ENCODE assay signal across 8 cellular contexts in genomic region chr2:44715671-44716077, GRCh38.
DNase-seq lines count a peak whose midpoint lies in the region; ATAC-seq and TF ChIP-seq lines count a peak whose summit lies in the region.

No MANE protein-coding gene starts in this region.

- H3K9me3 Mint-ChIP-seq in activated CD4-positive, alpha-beta T cell treated with anti-CD3 and anti-CD28 coated beads for 36 hours (ENCODE audit: low read depth) = no peaks in the 10 kb centered on the region
- H3K9me3 Mint-ChIP-seq in activated CD4-positive, alpha-beta T cell treated with anti-CD3 and anti-CD28 coated beads, Interleukin-2, amount 10 ng/mL, durations not matched to agents 24 days and 14 days = no peaks in the 10 kb centered on the region

- H3K9me3 ChIP-seq in AG04450 (ENCODE audit: control insufficient read depth, insufficient read depth, low read length) (no peaks in the 10 kb centered on the region), HCT116 (ENCODE audit: control insufficient read depth in 1 of 2, insufficient read depth in 1 of 2, low read depth in 1 of 2, low read length in 2 of 2) (no peaks in the 10 kb centered on the region), SK-N-MC (ENCODE audit: low read depth, low read length) (no peaks in the 10 kb centered on the region), testis (no peaks in the 10 kb centered on the region)

- H3K4me1 ChIP-seq in HCT116 (ENCODE audit: control insufficient read depth in 1 of 2, insufficient read depth in 2 of 2, low read length in 2 of 2) (no peaks in the 10 kb centered on the region), testis (no peaks in the 10 kb centered on the region)

- TF ChIP-seq CTCF in AG04450 (IDR thresholded peaks at IDR 0.05; ENCODE audit: low read depth, low read length) = peak; percentile 53
- TF ChIP-seq CTCF in HCT116 (IDR thresholded peaks at IDR 0.05 in 2 of 3, conservative IDR thresholded peaks at IDR 0.05 in 1 of 3; ENCODE audit: borderline replicate concordance in 1 of 3, insufficient read depth in 1 of 3, low read depth in 2 of 3, low read length in 2 of 3) = peak; percentile 53 to 66 (median 64)
- TF ChIP-seq CTCF in testis (IDR thresholded peaks at IDR 0.05) = peak in 1 of 3 experiments; percentile 8

- peak; percentile 58 for TF ChIP-seq RAD21 in HCT116 (IDR thresholded peaks at IDR 0.05; ENCODE audit: low read depth)

- no peak overlapping the region for H2AFZ ChIP-seq in HCT116 (ENCODE audit: low read depth, low read length, poor library complexity, severe bottlenecking)

- H3K4me3 ChIP-seq in AG04450 (ENCODE audit: low read depth, low read length) = no peak overlapping the region
- H3K4me3 ChIP-seq in HCT116 (replicated peaks in 1 of 2; ENCODE audit: low read depth in 1 of 2, low read length in 2 of 2) = no peak overlapping the region
- no peak overlapping the region for H3K4me3 ChIP-seq in SK-N-MC
- no peak overlapping the region for H3K4me3 ChIP-seq in testis

- H3K9me2 ChIP-seq in HCT116 (ENCODE audit: insufficient read depth) = no peaks in the 10 kb centered on the region

- no peaks in the 10 kb centered on the region for H3K36me3 Mint-ChIP-seq in activated CD4-positive, alpha-beta T cell treated with anti-CD3 and anti-CD28 coated beads for 36 hours (ENCODE audit: low read depth)
- no peaks in the 10 kb centered on the region for H3K36me3 Mint-ChIP-seq in activated CD4-positive, alpha-beta T cell treated with anti-CD3 and anti-CD28 coated beads, Interleukin-2, amount 10 ng/mL, durations not matched to agents 24 days and 14 days (ENCODE audit: low read depth)

- no peak overlapping the region for H3K27ac Mint-ChIP-seq in activated CD4-positive, alpha-beta T cell treated with anti-CD3 and anti-CD28 coated beads for 36 hours
- H3K27ac Mint-ChIP-seq in activated CD4-positive, alpha-beta T cell treated with anti-CD3 and anti-CD28 coated beads, Interleukin-2, amount 10 ng/mL, durations not matched to agents 24 days and 14 days = no peak overlapping the region

- no peak overlapping the region for H3K4me3 Mint-ChIP-seq in activated CD4-positive, alpha-beta T cell treated with anti-CD3 and anti-CD28 coated beads for 36 hours
- no peak overlapping the region for H3K4me3 Mint-ChIP-seq in activated CD4-positive, alpha-beta T cell treated with anti-CD3 and anti-CD28 coated beads, Interleukin-2, amount 10 ng/mL, durations not matched to agents 24 days and 14 days

- DNase-seq in AG04450 (ENCODE audit: low read depth, low spot score) = no peak
- peak; percentile 19 for DNase-seq in HCT116 (ENCODE audit: low read depth, low spot score)
- DNase-seq in SK-N-MC (ENCODE audit: low read depth, low spot score) = peak; percentile 26
- DNase-seq in left ventricle myocardium superior = no peak
- DNase-seq in activated CD4-positive, alpha-beta T cell treated with anti-CD3 and anti-CD28 coated beads for 36 hours = no peak
- DNase-seq in testis = no peak
- no peak for DNase-seq in activated CD4-positive, alpha-beta T cell treated with anti-CD3 and anti-CD28 coated beads, Interleukin-2, amount 10 ng/mL, durations not matched to agents 24 days and 14 days

- H3K4me1 Mint-ChIP-seq in activated CD4-positive, alpha-beta T cell treated with anti-CD3 and anti-CD28 coated beads for 36 hours = no peaks in the 10 kb centered on the region
- no peaks in the 10 kb centered on the region for H3K4me1 Mint-ChIP-seq in activated CD4-positive, alpha-beta T cell treated with anti-CD3 and anti-CD28 coated beads, Interleukin-2, amount 10 ng/mL, durations not matched to agents 24 days and 14 days

- H3K36me3 ChIP-seq in HCT116 (ENCODE audit: control insufficient read depth in 1 of 2, insufficient read depth in 2 of 2, low read length in 2 of 2) = no peaks in the 10 kb centered on the region
- H3K36me3 ChIP-seq in SK-N-MC (ENCODE audit: insufficient read depth, low read length) = no peaks in the 10 kb centered on the region
- no peaks in the 10 kb centered on the region for H3K36me3 ChIP-seq in testis (ENCODE audit: low read depth, missing control alignments)

- H3K27me3 ChIP-seq in AG04450 (ENCODE audit: control insufficient read depth, insufficient read depth, low read length) = no peaks in the 10 kb centered on the region
- no peaks in the 10 kb centered on the region for H3K27me3 ChIP-seq in HCT116 (ENCODE audit: insufficient read depth, low read length)
- no peaks in the 10 kb centered on the region for H3K27me3 ChIP-seq in testis

- RAD21 ChIA-PET in HCT116 (lab: Charles Lee; ENCODE audit: low non-redundant PET in 1 of 2, low total read pairs in 2 of 2, uncharacterized antibody in 2 of 2, unreplicated experiment in 2 of 2) = interaction anchor here in 1 of 2 experiments (1.0 kb wide), 1 partner anchor 236 kb away, joined by 4 read pairs; no protein-coding TSS in a partner anchor

- intact Hi-C loops in HCT116 (cut with micrococcal nuclease) (loop anchor here (1.0 kb wide), 3 partner anchors 155 to 323 kb away; no protein-coding TSS in a partner anchor), left ventricle myocardium superior (cut with micrococcal nuclease) (loop anchor here (10.0 kb wide), 1 partner anchor 241 kb away; no protein-coding TSS in a partner anchor), testis (cut with DNase I; ENCODE audit: low total_unique reads) (no loop called here)
- intact Hi-C loops in activated CD4-positive, alpha-beta T cell treated with anti-CD3 and anti-CD28 coated beads for 36 hours (cut with DNase I, micrococcal nuclease) = no loop called here
- intact Hi-C loops in activated CD4-positive, alpha-beta T cell treated with anti-CD3 and anti-CD28 coated beads, Interleukin-2, amount 10 ng/mL, durations not matched to agents 24 days and 14 days (cut with micrococcal nuclease) = no loop called here

- ATAC-seq in HCT116 = peak; percentile 85
- ATAC-seq in left ventricle myocardium superior = peak; percentile 58
- no peak for ATAC-seq in activated CD4-positive, alpha-beta T cell treated with anti-CD3 and anti-CD28 coated beads for 36 hours
- no peak for ATAC-seq in GM21447 (IDR thresholded peaks at IDR 0.05; ENCODE audit: unreplicated experiment)

- no peaks in the 10 kb centered on the region for H4K20me1 ChIP-seq in HCT116 (ENCODE audit: insufficient read depth)

- H3K27ac ChIP-seq in AG04450 (ENCODE audit: low read depth, low read length) (no peak overlapping the region), HCT116 (ENCODE audit: low read depth, low read length) (no peak overlapping the region), SK-N-MC (no peak overlapping the region), testis (no peak overlapping the region)

- CTCF ChIA-PET in AG04450 (lab: Charles Lee) (interaction anchor here (0.5 to 5.4 kb wide), 5 partner anchors 8 to 860 kb away, joined by 3 to 46 read pairs (median 3); no protein-coding TSS in a partner anchor), HCT116 (lab: Charles Lee) (interaction anchor here (1.3 to 2.7 kb wide), 5 partner anchors 10 to 323 kb away, joined by 4 to 22 read pairs (median 6); no protein-coding TSS in a partner anchor)
- CTCF ChIA-PET in activated CD4-positive, alpha-beta T cell treated with anti-CD3 and anti-CD28 coated beads for 36 hours (lab: Charles Lee) = interaction anchor here (0.9 kb wide), 1 partner anchor 31 kb away, joined by 3 read pairs; no protein-coding TSS in a partner anchor

- WGBS in testis, 2 donors = 80 to 94% methylated on average over 3 of the region's 3 CpGs

- H3K79me2 ChIP-seq in HCT116 (ENCODE audit: insufficient read depth, low read length) = no peaks in the 10 kb centered on the region

- H3K9ac ChIP-seq in HCT116 (ENCODE audit: low read length) (no peak overlapping the region), SK-N-MC (ENCODE audit: insufficient read length) (no peak overlapping the region)

- no TSS peak for BruUV-seq in HCT116 (replicated peaks; lab: Mats Ljungman, UMichigan)

- no peaks in the 10 kb centered on the region for H3K27me3 Mint-ChIP-seq in activated CD4-positive, alpha-beta T cell treated with anti-CD3 and anti-CD28 coated beads for 36 hours
- no peaks in the 10 kb centered on the region for H3K27me3 Mint-ChIP-seq in activated CD4-positive, alpha-beta T cell treated with anti-CD3 and anti-CD28 coated beads, Interleukin-2, amount 10 ng/mL, durations not matched to agents 24 days and 14 days

- POLR2A ChIA-PET in AG04450 (lab: Yijun Ruan, JAX) = no interaction called here
- POLR2A ChIA-PET in HCT116 (lab: Charles Lee) = interaction anchor here (1.3 kb wide), 1 partner anchor 236 kb away, joined by 3 read pairs; no protein-coding TSS in a partner anchor
- POLR2A ChIA-PET in activated CD4-positive, alpha-beta T cell treated with anti-CD3 and anti-CD28 coated beads for 36 hours (lab: Charles Lee) = no interaction called here

- no peak for TF ChIP-seq POLR2A in HCT116 (IDR thresholded peaks at IDR 0.05; ENCODE audit: borderline replicate concordance, extremely low read depth, insufficient read depth, insufficient read length)
- TF ChIP-seq POLR2A in testis (IDR thresholded peaks at IDR 0.05) = no peak

- H3K4me2 ChIP-seq in HCT116 (ENCODE audit: low read length) = no peak overlapping the region

TF ChIP-seq in HCT116, 20 proteins besides CTCF, POLR2A, EP300 and RAD21 (continues in another document):
- TF ChIP-seq TCF7L2 (IDR thresholded peaks at IDR 0.05; ENCODE audit: borderline replicate concordance, extremely low read depth, insufficient read depth, insufficient read length) (no peak), SIN3A (IDR thresholded peaks at IDR 0.05; ENCODE audit: low read depth) (no peak), ZNF274 (IDR thresholded peaks at IDR 0.05; ENCODE audit: low read depth, low read length) (no peak), SRF (IDR thresholded peaks at IDR 0.05; ENCODE audit: low read depth) (no peak), ZBTB33 (IDR thresholded peaks at IDR 0.05; ENCODE audit: extremely low read depth, insufficient replicate concordance, low read length) (no peak), SP1 (IDR thresholded peaks at IDR 0.05; ENCODE audit: low read depth) (no peak), ELF1 (IDR thresholded peaks at IDR 0.05; ENCODE audit: borderline replicate concordance, low read depth) (no peak), FOSL1 (IDR thresholded peaks at IDR 0.05; ENCODE audit: low read depth) (no peak), EZH2phosphoT487 (IDR thresholded peaks at IDR 0.05; ENCODE audit: borderline replicate concordance) (no peak), JUND (IDR thresholded peaks at IDR 0.05) (no peak)

Comparison
In these comparisons a context has a peak if more than half of its experiments do, and no peak if none do; other contexts are left out.
1. DNase-seq: peak in HCT116 (single experiment) and SK-N-MC (single experiment); none in AG04450 (single experiment), left ventricle myocardium superior (single experiment), activated CD4-positive, alpha-beta T cell treated with anti-CD3 and anti-CD28 coated beads for 36 hours (single experiment), testis (single experiment) and activated CD4-positive, alpha-beta T cell treated with anti-CD3 and anti-CD28 coated beads, Interleukin-2, amount 10 ng/mL, durations not matched to agents 24 days and 14 days (single experiment).
2. ATAC-seq: peak in HCT116 (single experiment) and left ventricle myocardium superior (single experiment); none in activated CD4-positive, alpha-beta T cell treated with anti-CD3 and anti-CD28 coated beads for 36 hours (single experiment) and GM21447 (single experiment).
3. intact Hi-C loops: an anchor here in HCT116 (1.0 kb wide) and left ventricle myocardium superior (10.0 kb wide); none called in activated CD4-positive, alpha-beta T cell treated with anti-CD3 and anti-CD28 coated beads for 36 hours, testis and activated CD4-positive, alpha-beta T cell treated with anti-CD3 and anti-CD28 coated beads, Interleukin-2, amount 10 ng/mL, durations not matched to agents 24 days and 14 days.